ENCODE assay signal across 1 cellular context in the genomic region with DNA sequence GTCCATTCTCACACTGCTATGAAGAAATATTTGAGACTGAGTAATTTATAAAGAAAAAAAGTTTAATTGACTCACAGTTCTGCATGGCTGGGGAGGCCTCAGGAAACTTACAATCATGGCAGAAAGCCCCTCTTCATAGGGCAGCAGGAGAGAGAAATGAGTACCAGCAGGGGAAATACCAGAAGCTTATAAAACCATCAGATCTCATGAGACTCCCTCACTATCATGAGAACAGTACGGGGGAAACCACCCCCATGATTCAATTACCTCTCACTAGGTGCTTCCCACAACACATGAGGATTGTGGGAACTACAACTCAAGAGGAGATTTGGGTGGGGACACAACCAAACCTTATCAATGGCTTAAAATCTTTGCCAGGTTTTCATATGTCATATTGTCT.
TF ChIP-seq lines count a peak whose summit lies in the region.

No MANE protein-coding gene starts in this region.

TF ChIP-seq in GM12878, 131 proteins besides CTCF, POLR2A, EP300 and RAD21:
- TF ChIP-seq RCOR1 (conservative IDR thresholded peaks at IDR 0.05; ENCODE audit: low read depth, low read length) (no peak), NR2F1 (conservative IDR thresholded peaks at IDR 0.05) (no peak), RAD51 (IDR thresholded peaks at IDR 0.05) (no peak), ATF7 (IDR thresholded peaks at IDR 0.05; ENCODE audit: low read depth) (no peak), POU2F2 (IDR thresholded peaks at IDR 0.05; ENCODE audit: borderline replicate concordance, low read depth, low read length) (no peak), NFYA (IDR thresholded peaks at IDR 0.05; ENCODE audit: borderline replicate concordance, low read depth, low read length) (no peak), FOXK2 (IDR thresholded peaks at IDR 0.05) (no peak), EGR1 (IDR thresholded peaks at IDR 0.05; ENCODE audit: borderline replicate concordance in 1 of 2, low read depth in 2 of 2, low read length in 2 of 2) (no peak), ZNF274 (IDR thresholded peaks at IDR 0.05; ENCODE audit: insufficient read depth, insufficient read length) (no peak), ETV6 (conservative IDR thresholded peaks at IDR 0.05 in 1 of 2, IDR thresholded peaks at IDR 0.05 in 1 of 2; ENCODE audit: borderline replicate concordance in 1 of 2, low read depth in 1 of 2) (no peak)
- TF ChIP-seq, protein P1, sequence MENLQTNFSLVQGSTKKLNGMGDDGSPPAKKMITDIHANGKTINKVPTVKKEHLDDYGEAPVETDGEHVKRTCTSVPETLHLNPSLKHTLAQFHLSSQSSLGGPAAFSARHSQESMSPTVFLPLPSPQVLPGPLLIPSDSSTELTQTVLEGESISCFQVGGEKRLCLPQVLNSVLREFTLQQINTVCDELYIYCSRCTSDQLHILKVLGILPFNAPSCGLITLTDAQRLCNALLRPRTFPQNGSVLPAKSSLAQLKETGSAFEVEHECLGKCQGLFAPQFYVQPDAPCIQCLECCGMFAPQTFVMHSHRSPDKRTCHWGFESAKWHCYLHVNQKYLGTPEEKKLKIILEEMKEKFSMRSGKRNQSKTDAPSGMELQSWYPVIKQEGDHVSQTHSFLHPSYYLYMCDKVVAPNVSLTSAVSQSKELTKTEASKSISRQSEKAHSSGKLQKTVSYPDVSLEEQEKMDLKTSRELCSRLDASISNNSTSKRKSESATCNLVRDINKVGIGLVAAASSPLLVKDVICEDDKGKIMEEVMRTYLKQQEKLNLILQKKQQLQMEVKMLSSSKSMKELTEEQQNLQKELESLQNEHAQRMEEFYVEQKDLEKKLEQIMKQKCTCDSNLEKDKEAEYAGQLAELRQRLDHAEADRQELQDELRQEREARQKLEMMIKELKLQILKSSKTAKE (IDR thresholded peaks at IDR 0.05; ENCODE audit: low read depth, poor library complexity, severe bottlenecking): no peak
- TF ChIP-seq, protein P2, sequence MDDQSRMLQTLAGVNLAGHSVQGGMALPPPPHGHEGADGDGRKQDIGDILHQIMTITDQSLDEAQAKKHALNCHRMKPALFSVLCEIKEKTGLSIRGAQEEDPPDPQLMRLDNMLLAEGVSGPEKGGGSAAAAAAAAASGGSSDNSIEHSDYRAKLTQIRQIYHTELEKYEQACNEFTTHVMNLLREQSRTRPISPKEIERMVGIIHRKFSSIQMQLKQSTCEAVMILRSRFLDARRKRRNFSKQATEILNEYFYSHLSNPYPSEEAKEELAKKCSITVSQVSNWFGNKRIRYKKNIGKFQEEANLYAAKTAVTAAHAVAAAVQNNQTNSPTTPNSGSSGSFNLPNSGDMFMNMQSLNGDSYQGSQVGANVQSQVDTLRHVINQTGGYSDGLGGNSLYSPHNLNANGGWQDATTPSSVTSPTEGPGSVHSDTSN (IDR thresholded peaks at IDR 0.05; ENCODE audit: insufficient replicate concordance, low read depth, low read length): no peak
- TF ChIP-seq, protein P3, sequence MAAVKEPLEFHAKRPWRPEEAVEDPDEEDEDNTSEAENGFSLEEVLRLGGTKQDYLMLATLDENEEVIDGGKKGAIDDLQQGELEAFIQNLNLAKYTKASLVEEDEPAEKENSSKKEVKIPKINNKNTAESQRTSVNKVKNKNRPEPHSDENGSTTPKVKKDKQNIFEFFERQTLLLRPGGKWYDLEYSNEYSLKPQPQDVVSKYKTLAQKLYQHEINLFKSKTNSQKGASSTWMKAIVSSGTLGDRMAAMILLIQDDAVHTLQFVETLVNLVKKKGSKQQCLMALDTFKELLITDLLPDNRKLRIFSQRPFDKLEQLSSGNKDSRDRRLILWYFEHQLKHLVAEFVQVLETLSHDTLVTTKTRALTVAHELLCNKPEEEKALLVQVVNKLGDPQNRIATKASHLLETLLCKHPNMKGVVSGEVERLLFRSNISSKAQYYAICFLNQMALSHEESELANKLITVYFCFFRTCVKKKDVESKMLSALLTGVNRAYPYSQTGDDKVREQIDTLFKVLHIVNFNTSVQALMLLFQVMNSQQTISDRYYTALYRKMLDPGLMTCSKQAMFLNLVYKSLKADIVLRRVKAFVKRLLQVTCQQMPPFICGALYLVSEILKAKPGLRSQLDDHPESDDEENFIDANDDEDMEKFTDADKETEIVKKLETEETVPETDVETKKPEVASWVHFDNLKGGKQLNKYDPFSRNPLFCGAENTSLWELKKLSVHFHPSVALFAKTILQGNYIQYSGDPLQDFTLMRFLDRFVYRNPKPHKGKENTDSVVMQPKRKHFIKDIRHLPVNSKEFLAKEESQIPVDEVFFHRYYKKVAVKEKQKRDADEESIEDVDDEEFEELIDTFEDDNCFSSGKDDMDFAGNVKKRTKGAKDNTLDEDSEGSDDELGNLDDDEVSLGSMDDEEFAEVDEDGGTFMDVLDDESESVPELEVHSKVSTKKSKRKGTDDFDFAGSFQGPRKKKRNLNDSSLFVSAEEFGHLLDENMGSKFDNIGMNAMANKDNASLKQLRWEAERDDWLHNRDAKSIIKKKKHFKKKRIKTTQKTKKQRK (IDR thresholded peaks at IDR 0.05; ENCODE audit: low read depth, low read length): no peak
TF ChIP-seq in GM12878: peak in this region for 0.
